8 cellular contexts compared by ENCODE assay signal in the genomic region with DNA sequence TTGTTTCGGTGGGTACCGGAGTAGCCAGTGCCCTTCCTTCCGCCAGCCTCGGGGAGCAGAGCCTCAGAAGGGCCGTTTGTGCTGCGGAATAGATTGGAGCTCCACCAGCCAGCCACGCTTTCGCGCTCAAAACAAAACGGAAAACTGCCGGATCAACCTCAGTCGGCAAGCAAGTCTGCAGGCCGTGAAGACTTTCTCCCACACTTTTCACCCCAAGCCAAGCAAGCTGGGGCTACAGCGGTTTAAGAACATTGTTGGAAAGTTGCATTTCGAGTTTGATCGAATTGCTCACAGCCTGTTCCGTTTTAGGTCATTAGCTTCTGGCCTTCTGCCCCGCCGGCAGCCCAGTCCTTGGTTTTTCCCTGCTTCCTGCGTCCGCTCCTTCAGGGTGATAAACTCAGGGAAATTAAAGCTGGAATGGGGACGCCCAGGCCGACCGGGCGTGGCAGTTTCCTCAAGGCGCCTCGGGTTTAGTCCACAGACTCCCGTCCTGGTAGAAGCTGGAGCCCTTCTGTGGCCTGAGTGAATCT. TPM values are rescaled to one million over a fixed set of nuclear protein-coding genes. Genes with fewer than 3 reads are reported as not detected.
DNase-seq lines count a peak whose midpoint lies in the region; ATAC-seq and TF ChIP-seq lines count a peak whose summit lies in the region.

No MANE protein-coding gene starts in this region.

- H3K9ac ChIP-seq in HUES6 (ENCODE audit: low read length) = no peak overlapping the region

- H3K9me3 Mint-ChIP-seq in CD8-positive, alpha-beta T cell = no peaks in the 10 kb centered on the region
- H3K9me3 Mint-ChIP-seq in WTC11 (no peaks in the 10 kb centered on the region), progenitor cell of endocrine pancreas (ENCODE audit: low read depth) (no peaks in the 10 kb centered on the region)

- H3K4me3 ChIP-seq in CD8-positive, alpha-beta T cell (ENCODE audit: low read depth, low read length) = peak overlapping the region; percentile 62
- H3K4me3 ChIP-seq in HUES6 (ENCODE audit: low read depth, low read length) (peak overlapping the region; percentile 65), cardiac muscle cell (peak overlapping the region; percentile 39)

- peaks cover 31% of the 10 kb centered on the region for H3K4me1 Mint-ChIP-seq in CD8-positive, alpha-beta T cell (ENCODE audit: low read depth)
- H3K4me1 Mint-ChIP-seq in WTC11 = peaks cover 28% of the 10 kb centered on the region
- peaks cover 14% of the 10 kb centered on the region for H3K4me1 Mint-ChIP-seq in progenitor cell of endocrine pancreas (ENCODE audit: low read depth)

- H3K36me3 ChIP-seq in CD8-positive, alpha-beta T cell (ENCODE audit: insufficient read depth, low read length) = no peaks in the 10 kb centered on the region
- H3K36me3 ChIP-seq in HUES6 (ENCODE audit: control insufficient read depth, insufficient read depth, low read length) = no peaks in the 10 kb centered on the region
- H3K36me3 ChIP-seq in cardiac muscle cell = no peaks in the 10 kb centered on the region

- H3K9me3 ChIP-seq in CD8-positive, alpha-beta T cell (ENCODE audit: low read length) = no peaks in the 10 kb centered on the region
- H3K9me3 ChIP-seq in HUES6 (ENCODE audit: control insufficient read depth, insufficient read depth, low read depth, low read length) (no peaks in the 10 kb centered on the region), cardiac muscle cell (ENCODE audit: low read depth) (no peaks in the 10 kb centered on the region)

- no peak for TF ChIP-seq CTCF in CD8-positive, alpha-beta T cell (IDR thresholded peaks at IDR 0.05)
- TF ChIP-seq CTCF in WTC11 (IDR thresholded peaks at IDR 0.05) = no peak
- TF ChIP-seq CTCF in cardiac muscle cell (IDR thresholded peaks at IDR 0.05; ENCODE audit: low read depth, low read length) = no peak
- no peak for TF ChIP-seq CTCF in progenitor cell of endocrine pancreas (IDR thresholded peaks at IDR 0.05; ENCODE audit: unreplicated experiment)

- POLR2A ChIA-PET in CD8-positive, alpha-beta T cell (lab: Charles Lee) = interaction anchor here (2.9 kb wide), 1 partner anchor 11 kb away, joined by 15 read pairs; no protein-coding TSS in a partner anchor
- POLR2A ChIA-PET in WTC11 (lab: Charles Lee) = interaction anchor here (0.6 kb wide), 1 partner anchor 16 kb away, joined by 3 read pairs; no protein-coding TSS in a partner anchor

- intact Hi-C loops in CD8-positive, alpha-beta T cell (cut with DNase I, micrococcal nuclease) = no loop called here

- no peak overlapping the region for H3K27ac Mint-ChIP-seq in CD8-positive, alpha-beta T cell
- H3K27ac Mint-ChIP-seq in WTC11 = no peak overlapping the region
- peak overlapping the region; percentile 73 for H3K27ac Mint-ChIP-seq in progenitor cell of endocrine pancreas

- no peak for ATAC-seq in CD8-positive, alpha-beta T cell
- no peak for ATAC-seq in WTC11
- ATAC-seq in GM19351 (IDR thresholded peaks at IDR 0.05; ENCODE audit: unreplicated experiment) = no peak
- no peak for ATAC-seq in GM19397 (IDR thresholded peaks at IDR 0.05; ENCODE audit: unreplicated experiment)

- H3K27me3 Mint-ChIP-seq in CD8-positive, alpha-beta T cell (ENCODE audit: low read depth) = peaks cover 57% of the 10 kb centered on the region
- H3K27me3 Mint-ChIP-seq in WTC11 (ENCODE audit: low read depth) (peaks cover 94% of the 10 kb centered on the region), progenitor cell of endocrine pancreas (peaks cover 67% of the 10 kb centered on the region)

- DNase-seq in CD8-positive, alpha-beta T cell = no peak
- DNase-seq in WTC11 (ENCODE audit: low spot score) = peak; percentile 33
- DNase-seq in cardiac muscle cell (ENCODE audit: low read depth in 1 of 2, low spot score in 1 of 2) = peak; percentile 33 to 37
- no peak for DNase-seq in progenitor cell of endocrine pancreas (ENCODE audit: low spot score, unreplicated experiment)
- DNase-seq in activated CD4-positive, CD25-positive, alpha-beta regulatory T cell treated with anti-CD3 and anti-CD28 coated beads, Interleukin-2, amount 50 U/mL, for 72 hours = no peak

- H3K4me1 ChIP-seq in CD8-positive, alpha-beta T cell (ENCODE audit: insufficient read depth, low read length) = peaks cover 31% of the 10 kb centered on the region
- H3K4me1 ChIP-seq in HUES6 (ENCODE audit: control insufficient read depth, insufficient read depth, low read length) (peaks cover 25% of the 10 kb centered on the region), cardiac muscle cell (ENCODE audit: low read depth) (peaks cover 4% of the 10 kb centered on the region)

- H3K36me3 Mint-ChIP-seq in CD8-positive, alpha-beta T cell = no peaks in the 10 kb centered on the region
- H3K36me3 Mint-ChIP-seq in WTC11 (no peaks in the 10 kb centered on the region), progenitor cell of endocrine pancreas (ENCODE audit: insufficient read depth) (no peaks in the 10 kb centered on the region)

- H3K4me3 Mint-ChIP-seq in CD8-positive, alpha-beta T cell = peak overlapping the region; percentile 86
- H3K4me3 Mint-ChIP-seq in WTC11 (peak overlapping the region; percentile 78), progenitor cell of endocrine pancreas (ENCODE audit: low read depth) (peak overlapping the region; percentile 73)

- CTCF ChIA-PET in CD8-positive, alpha-beta T cell (lab: Charles Lee) = interaction anchor here (1.0 to 1.4 kb wide), 2 partner anchors 8 to 10 kb away, joined by 3 to 4 read pairs; no protein-coding TSS in a partner anchor
- CTCF ChIA-PET in WTC11 (lab: Charles Lee) = interaction anchor here (0.6 to 4.7 kb wide), 12 partner anchors 8 to 457 kb away, joined by 3 to 48 read pairs (median 4); a partner anchor contains a TSS

- H3K27ac ChIP-seq in CD8-positive, alpha-beta T cell (ENCODE audit: low read depth, low read length) = no peak overlapping the region
- H3K27ac ChIP-seq in HUES6 (ENCODE audit: low read depth, low read length) (no peak overlapping the region), cardiac muscle cell (no peak overlapping the region)

- H3K27me3 ChIP-seq in CD8-positive, alpha-beta T cell (ENCODE audit: insufficient read depth, low read length) = peaks cover 51% of the 10 kb centered on the region
- peaks cover 91% of the 10 kb centered on the region for H3K27me3 ChIP-seq in HUES6 (ENCODE audit: control insufficient read depth, insufficient read depth, low read length)
- peaks cover 100% of the 10 kb centered on the region for H3K27me3 ChIP-seq in cardiac muscle cell

TF ChIP-seq in WTC11, 78 proteins besides CTCF, POLR2A, EP300 and RAD21:
- TF ChIP-seq, protein P1, sequence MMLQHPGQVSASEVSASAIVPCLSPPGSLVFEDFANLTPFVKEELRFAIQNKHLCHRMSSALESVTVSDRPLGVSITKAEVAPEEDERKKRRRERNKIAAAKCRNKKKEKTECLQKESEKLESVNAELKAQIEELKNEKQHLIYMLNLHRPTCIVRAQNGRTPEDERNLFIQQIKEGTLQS (CRISPR knock-in tag; conservative IDR thresholded peaks at IDR 0.05) = no peak
- TF ChIP-seq KAT7 (CRISPR knock-in tag; IDR thresholded peaks at IDR 0.05; ENCODE audit: borderline replicate concordance) (no peak), SMAD4 (CRISPR knock-in tag; IDR thresholded peaks at IDR 0.05) (no peak)
- TF ChIP-seq, protein P2, sequence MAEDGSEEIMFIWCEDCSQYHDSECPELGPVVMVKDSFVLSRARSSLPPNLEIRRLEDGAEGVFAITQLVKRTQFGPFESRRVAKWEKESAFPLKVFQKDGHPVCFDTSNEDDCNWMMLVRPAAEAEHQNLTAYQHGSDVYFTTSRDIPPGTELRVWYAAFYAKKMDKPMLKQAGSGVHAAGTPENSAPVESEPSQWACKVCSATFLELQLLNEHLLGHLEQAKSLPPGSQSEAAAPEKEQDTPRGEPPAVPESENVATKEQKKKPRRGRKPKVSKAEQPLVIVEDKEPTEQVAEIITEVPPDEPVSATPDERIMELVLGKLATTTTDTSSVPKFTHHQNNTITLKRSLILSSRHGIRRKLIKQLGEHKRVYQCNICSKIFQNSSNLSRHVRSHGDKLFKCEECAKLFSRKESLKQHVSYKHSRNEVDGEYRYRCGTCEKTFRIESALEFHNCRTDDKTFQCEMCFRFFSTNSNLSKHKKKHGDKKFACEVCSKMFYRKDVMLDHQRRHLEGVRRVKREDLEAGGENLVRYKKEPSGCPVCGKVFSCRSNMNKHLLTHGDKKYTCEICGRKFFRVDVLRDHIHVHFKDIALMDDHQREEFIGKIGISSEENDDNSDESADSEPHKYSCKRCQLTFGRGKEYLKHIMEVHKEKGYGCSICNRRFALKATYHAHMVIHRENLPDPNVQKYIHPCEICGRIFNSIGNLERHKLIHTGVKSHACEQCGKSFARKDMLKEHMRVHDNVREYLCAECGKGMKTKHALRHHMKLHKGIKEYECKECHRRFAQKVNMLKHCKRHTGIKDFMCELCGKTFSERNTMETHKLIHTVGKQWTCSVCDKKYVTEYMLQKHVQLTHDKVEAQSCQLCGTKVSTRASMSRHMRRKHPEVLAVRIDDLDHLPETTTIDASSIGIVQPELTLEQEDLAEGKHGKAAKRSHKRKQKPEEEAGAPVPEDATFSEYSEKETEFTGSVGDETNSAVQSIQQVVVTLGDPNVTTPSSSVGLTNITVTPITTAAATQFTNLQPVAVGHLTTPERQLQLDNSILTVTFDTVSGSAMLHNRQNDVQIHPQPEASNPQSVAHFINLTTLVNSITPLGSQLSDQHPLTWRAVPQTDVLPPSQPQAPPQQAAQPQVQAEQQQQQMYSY (CRISPR knock-in tag; IDR thresholded peaks at IDR 0.05) = peak; percentile 26; the same call in 1 of the 2 replicates
- TF ChIP-seq, protein P3, sequence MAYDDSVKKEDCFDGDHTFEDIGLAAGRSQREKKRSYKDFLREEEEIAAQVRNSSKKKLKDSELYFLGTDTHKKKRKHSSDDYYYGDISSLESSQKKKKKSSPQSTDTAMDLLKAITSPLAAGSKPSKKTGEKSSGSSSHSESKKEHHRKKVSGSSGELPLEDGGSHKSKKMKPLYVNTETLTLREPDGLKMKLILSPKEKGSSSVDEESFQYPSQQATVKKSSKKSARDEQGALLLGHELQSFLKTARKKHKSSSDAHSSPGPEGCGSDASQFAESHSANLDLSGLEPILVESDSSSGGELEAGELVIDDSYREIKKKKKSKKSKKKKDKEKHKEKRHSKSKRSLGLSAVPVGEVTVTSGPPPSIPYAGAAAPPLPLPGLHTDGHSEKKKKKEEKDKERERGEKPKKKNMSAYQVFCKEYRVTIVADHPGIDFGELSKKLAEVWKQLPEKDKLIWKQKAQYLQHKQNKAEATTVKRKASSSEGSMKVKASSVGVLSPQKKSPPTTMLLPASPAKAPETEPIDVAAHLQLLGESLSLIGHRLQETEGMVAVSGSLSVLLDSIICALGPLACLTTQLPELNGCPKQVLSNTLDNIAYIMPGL (CRISPR knock-in tag; IDR thresholded peaks at IDR 0.05) = no peak

RNA-seq across cellular contexts. Expression of a gene that starts 0.8 kb away (rescaled TPM):
- not detected for total RNA-seq in CD8-positive, alpha-beta T cell
- total RNA-seq in WTC11 (2021) (0.14 to 0.44 TPM (median 0.24 TPM) in 3 replicates), cardiac muscle cell (0.14 and 0.51 TPM in 2 replicates), progenitor cell of endocrine pancreas (0.19 TPM in 1 of 2 replicates, not detected in the other)
- 0.12 and 0.72 TPM in 2 replicates for polyA plus RNA-seq in cardiac muscle cell

RNA-seq across cellular contexts. Expression of a gene that starts 7.1 kb away (rescaled TPM):
- total RNA-seq in CD8-positive, alpha-beta T cell = not detected
- 0.20 TPM in 1 of 3 replicates, not detected in the others for total RNA-seq in WTC11 (2021)
- total RNA-seq in cardiac muscle cell = not detected in 2 replicates
- 0.49 TPM in 1 of 2 replicates, not detected in the other for polyA plus RNA-seq in cardiac muscle cell
- not detected in 2 replicates for total RNA-seq in progenitor cell of endocrine pancreas

Comparison
In these comparisons a context has a peak if more than half of its experiments do, and no peak if none do; other contexts are left out.
1. DNase-seq: peak in WTC11 (single experiment) and cardiac muscle cell (2 of 2); none in CD8-positive, alpha-beta T cell (0 of 7), progenitor cell of endocrine pancreas (single experiment) and activated CD4-positive, CD25-positive, alpha-beta regulatory T cell treated with anti-CD3 and anti-CD28 coated beads, Interleukin-2, amount 50 U/mL, for 72 hours (single experiment).
2. Peak in every context shown above with its lines, with median percentiles within 50 percentile points of each other: H3K4me3 ChIP-seq and H3K4me3 Mint-ChIP-seq.